ENCODE assay signal across 2 cellular contexts in the genomic region with DNA sequence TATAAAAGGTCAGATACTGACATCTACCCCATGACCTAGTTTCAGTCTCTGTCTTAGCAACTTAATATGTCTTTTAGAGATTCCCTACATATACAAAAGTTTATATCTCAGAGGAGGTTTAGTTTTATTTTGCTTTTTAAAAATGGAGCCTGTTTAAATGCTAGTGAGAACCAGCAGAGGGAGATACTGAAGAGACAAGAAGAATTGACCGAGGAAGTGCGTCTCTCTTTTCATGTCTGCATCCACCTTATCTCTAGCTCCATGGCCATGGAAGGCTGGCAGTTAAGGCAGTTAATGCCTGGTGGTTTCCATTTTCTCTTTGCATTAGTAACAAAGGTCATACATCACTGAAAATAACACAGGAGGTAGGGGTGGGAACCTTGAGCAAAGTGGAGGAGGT.
TF ChIP-seq lines count a peak whose summit lies in the region.

No MANE protein-coding gene starts in this region.

TF ChIP-seq in endothelial cell of umbilical vein, 7 proteins besides CTCF, POLR2A, EP300 and RAD21:
- TF ChIP-seq FOS (IDR thresholded peaks at IDR 0.05; ENCODE audit: borderline replicate concordance, insufficient read depth, low read length) (no peak), GATA2 (IDR thresholded peaks at IDR 0.05; ENCODE audit: insufficient read depth, insufficient read length, low read depth, low read length) (no peak), EZH2 (IDR thresholded peaks at IDR 0.05; ENCODE audit: borderline replicate concordance, low read depth, low read length, severe bottlenecking) (no peak), JUN (IDR thresholded peaks at IDR 0.05; ENCODE audit: borderline replicate concordance, insufficient read depth, insufficient read length, low read depth) (no peak), POLR2AphosphoS5 (IDR thresholded peaks at IDR 0.05; ENCODE audit: insufficient read depth, low read depth, low read length) (no peak), MYC (IDR thresholded peaks at IDR 0.05; ENCODE audit: low read depth, low read length) (no peak)
- TF ChIP-seq, protein P1, sequence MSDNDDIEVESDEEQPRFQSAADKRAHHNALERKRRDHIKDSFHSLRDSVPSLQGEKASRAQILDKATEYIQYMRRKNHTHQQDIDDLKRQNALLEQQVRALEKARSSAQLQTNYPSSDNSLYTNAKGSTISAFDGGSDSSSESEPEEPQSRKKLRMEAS (IDR thresholded peaks at IDR 0.05; ENCODE audit: insufficient read depth, insufficient read length) = no peak

TF ChIP-seq in WTC11, 78 proteins besides CTCF, POLR2A, EP300 and RAD21:
- TF ChIP-seq RELA (CRISPR knock-in tag; IDR thresholded peaks at IDR 0.05; ENCODE audit: borderline replicate concordance) = no peak
- TF ChIP-seq, protein P2, sequence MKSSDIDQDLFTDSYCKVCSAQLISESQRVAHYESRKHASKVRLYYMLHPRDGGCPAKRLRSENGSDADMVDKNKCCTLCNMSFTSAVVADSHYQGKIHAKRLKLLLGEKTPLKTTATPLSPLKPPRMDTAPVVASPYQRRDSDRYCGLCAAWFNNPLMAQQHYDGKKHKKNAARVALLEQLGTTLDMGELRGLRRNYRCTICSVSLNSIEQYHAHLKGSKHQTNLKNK (CRISPR knock-in tag; IDR thresholded peaks at IDR 0.05) = no peak
- TF ChIP-seq, protein P3, sequence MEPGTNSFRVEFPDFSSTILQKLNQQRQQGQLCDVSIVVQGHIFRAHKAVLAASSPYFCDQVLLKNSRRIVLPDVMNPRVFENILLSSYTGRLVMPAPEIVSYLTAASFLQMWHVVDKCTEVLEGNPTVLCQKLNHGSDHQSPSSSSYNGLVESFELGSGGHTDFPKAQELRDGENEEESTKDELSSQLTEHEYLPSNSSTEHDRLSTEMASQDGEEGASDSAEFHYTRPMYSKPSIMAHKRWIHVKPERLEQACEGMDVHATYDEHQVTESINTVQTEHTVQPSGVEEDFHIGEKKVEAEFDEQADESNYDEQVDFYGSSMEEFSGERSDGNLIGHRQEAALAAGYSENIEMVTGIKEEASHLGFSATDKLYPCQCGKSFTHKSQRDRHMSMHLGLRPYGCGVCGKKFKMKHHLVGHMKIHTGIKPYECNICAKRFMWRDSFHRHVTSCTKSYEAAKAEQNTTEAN (CRISPR knock-in tag; IDR thresholded peaks at IDR 0.05) = no peak
- no peak for TF ChIP-seq MXD4 (CRISPR knock-in tag; IDR thresholded peaks at IDR 0.05; ENCODE audit: borderline replicate concordance)
- TF ChIP-seq, protein P4, sequence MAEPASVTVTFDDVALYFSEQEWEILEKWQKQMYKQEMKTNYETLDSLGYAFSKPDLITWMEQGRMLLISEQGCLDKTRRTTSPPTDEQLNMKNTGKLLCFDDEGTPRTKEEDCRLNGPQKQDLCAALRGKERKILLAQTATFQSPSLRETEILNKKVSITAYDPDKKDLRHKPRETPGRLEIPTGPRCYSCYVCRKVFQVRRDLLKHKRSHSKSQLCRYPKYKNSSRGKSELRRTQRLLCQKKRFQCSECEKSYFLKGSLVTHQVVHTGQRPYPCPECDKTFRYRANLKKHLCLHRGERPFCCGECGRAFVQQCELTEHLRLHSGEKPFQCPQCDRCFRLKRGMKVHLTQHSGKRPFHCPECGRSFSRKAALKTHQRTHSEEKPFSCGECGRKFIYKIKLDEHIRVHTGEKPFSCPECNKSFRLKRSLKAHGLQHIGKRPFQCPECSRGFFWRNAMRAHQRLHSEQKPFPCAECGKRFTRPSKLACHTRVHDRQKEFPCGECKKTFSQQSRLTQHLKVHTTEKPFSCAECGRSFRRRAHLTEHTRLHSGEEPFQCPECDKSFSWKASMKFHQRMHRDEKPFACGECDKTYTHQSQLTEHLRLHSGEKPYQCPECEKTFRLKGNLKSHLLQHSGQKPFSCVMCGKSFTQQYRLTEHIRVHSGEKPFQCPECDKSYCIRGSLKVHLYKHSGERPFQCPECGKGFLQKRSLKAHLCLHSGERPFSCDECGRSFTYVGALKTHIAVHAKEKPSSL (CRISPR knock-in tag; conservative IDR thresholded peaks at IDR 0.05) = no peak
- no peak for TF ChIP-seq SMAD3 (CRISPR knock-in tag; IDR thresholded peaks at IDR 0.05; ENCODE audit: borderline replicate concordance)
- TF ChIP-seq SP1 (CRISPR knock-in tag; conservative IDR thresholded peaks at IDR 0.05) = no peak
- no peak for TF ChIP-seq TP53 (CRISPR knock-in tag; IDR thresholded peaks at IDR 0.05)
- TF ChIP-seq RORB (CRISPR knock-in tag; IDR thresholded peaks at IDR 0.05) = no peak
- TF ChIP-seq, protein P5, sequence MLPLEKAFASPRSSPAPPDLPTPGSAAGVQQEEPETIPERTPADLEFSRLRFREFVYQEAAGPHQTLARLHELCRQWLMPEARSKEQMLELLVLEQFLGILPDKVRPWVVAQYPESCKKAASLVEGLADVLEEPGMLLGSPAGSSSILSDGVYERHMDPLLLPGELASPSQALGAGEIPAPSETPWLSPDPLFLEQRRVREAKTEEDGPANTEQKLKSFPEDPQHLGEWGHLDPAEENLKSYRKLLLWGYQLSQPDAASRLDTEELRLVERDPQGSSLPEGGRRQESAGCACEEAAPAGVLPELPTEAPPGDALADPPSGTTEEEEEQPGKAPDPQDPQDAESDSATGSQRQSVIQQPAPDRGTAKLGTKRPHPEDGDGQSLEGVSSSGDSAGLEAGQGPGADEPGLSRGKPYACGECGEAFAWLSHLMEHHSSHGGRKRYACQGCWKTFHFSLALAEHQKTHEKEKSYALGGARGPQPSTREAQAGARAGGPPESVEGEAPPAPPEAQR (CRISPR knock-in tag; IDR thresholded peaks at IDR 0.05) = no peak
- TF ChIP-seq, protein P6, sequence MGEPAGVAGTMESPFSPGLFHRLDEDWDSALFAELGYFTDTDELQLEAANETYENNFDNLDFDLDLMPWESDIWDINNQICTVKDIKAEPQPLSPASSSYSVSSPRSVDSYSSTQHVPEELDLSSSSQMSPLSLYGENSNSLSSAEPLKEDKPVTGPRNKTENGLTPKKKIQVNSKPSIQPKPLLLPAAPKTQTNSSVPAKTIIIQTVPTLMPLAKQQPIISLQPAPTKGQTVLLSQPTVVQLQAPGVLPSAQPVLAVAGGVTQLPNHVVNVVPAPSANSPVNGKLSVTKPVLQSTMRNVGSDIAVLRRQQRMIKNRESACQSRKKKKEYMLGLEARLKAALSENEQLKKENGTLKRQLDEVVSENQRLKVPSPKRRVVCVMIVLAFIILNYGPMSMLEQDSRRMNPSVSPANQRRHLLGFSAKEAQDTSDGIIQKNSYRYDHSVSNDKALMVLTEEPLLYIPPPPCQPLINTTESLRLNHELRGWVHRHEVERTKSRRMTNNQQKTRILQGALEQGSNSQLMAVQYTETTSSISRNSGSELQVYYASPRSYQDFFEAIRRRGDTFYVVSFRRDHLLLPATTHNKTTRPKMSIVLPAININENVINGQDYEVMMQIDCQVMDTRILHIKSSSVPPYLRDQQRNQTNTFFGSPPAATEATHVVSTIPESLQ (CRISPR knock-in tag; IDR thresholded peaks at IDR 0.05) = no peak
- TF ChIP-seq, protein P7, sequence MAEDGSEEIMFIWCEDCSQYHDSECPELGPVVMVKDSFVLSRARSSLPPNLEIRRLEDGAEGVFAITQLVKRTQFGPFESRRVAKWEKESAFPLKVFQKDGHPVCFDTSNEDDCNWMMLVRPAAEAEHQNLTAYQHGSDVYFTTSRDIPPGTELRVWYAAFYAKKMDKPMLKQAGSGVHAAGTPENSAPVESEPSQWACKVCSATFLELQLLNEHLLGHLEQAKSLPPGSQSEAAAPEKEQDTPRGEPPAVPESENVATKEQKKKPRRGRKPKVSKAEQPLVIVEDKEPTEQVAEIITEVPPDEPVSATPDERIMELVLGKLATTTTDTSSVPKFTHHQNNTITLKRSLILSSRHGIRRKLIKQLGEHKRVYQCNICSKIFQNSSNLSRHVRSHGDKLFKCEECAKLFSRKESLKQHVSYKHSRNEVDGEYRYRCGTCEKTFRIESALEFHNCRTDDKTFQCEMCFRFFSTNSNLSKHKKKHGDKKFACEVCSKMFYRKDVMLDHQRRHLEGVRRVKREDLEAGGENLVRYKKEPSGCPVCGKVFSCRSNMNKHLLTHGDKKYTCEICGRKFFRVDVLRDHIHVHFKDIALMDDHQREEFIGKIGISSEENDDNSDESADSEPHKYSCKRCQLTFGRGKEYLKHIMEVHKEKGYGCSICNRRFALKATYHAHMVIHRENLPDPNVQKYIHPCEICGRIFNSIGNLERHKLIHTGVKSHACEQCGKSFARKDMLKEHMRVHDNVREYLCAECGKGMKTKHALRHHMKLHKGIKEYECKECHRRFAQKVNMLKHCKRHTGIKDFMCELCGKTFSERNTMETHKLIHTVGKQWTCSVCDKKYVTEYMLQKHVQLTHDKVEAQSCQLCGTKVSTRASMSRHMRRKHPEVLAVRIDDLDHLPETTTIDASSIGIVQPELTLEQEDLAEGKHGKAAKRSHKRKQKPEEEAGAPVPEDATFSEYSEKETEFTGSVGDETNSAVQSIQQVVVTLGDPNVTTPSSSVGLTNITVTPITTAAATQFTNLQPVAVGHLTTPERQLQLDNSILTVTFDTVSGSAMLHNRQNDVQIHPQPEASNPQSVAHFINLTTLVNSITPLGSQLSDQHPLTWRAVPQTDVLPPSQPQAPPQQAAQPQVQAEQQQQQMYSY (CRISPR knock-in tag; IDR thresholded peaks at IDR 0.05) = no peak
- no peak for TF ChIP-seq ESRRA (CRISPR knock-in tag; IDR thresholded peaks at IDR 0.05; ENCODE audit: borderline replicate concordance)
- no peak for TF ChIP-seq NFATC4 (CRISPR knock-in tag; IDR thresholded peaks at IDR 0.05)
- TF ChIP-seq FOXP1 (CRISPR knock-in tag; IDR thresholded peaks at IDR 0.05; ENCODE audit: borderline replicate concordance) = no peak
TF ChIP-seq in WTC11: peak in this region for 0.
